ENCODE assay signal across 8 cellular contexts in the genomic region with DNA sequence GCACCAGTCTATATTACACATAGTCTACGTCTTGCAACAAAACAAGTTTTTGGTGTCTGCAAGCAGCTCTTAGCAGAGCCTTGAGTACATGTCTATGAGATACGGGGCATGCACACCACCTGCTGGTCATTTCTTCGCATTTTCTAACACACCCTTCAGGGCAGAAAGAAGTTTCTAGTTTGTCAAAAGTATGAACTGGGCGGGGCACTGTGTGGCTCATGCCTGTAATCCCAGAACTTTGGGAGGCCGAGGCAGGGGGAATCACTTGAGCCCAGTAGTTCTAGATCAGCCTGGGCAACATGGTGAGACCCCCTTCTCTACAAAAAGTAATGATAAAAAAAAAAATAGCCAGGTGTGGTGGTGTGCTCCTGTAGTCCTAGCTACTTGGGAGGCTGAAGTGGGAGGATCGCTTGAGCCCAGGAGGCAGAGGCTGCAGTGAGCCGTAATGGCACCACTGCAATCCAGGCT.
DNase-seq lines count a peak whose midpoint lies in the region; ATAC-seq and TF ChIP-seq lines count a peak whose summit lies in the region.

No MANE protein-coding gene starts in this region.

- peak overlapping the region; percentile 20 for H3K27ac Mint-ChIP-seq in activated CD8-positive, alpha-beta memory T cell treated with anti-CD3 and anti-CD28 coated beads, Interleukin-2, amount 10 ng/mL, durations not matched to agents 7 days and 5 days

- DNase-seq in BJ (ENCODE audit: low read depth): peak; percentile 68
- DNase-seq in NT2/D1 (ENCODE audit: low read depth, low spot score): peak; percentile 16
- peak; percentile 91 for DNase-seq in activated CD8-positive, alpha-beta memory T cell treated with anti-CD3 and anti-CD28 coated beads, Interleukin-2, amount 10 ng/mL, durations not matched to agents 7 days and 5 days
- peak; percentile 94 for DNase-seq in epithelial cell of esophagus (ENCODE audit: low read depth)
- peak; percentile 87 for DNase-seq in mucosa of gallbladder (ENCODE audit: low spot score)
- DNase-seq in stimulated activated CD8-positive, alpha-beta memory T cell treated with anti-CD3 and anti-CD28 coated beads, Interleukin-7, amount 100 ng/mL, for 24 hours (ENCODE audit: low read depth): peak; percentile 45

- peak; percentile 87 for ATAC-seq in GM19023 (IDR thresholded peaks at IDR 0.05; ENCODE audit: unreplicated experiment)
- ATAC-seq in HG03159 (IDR thresholded peaks at IDR 0.05; ENCODE audit: unreplicated experiment): peak; percentile 94
- ATAC-seq in activated CD8-positive, alpha-beta memory T cell treated with anti-CD3 and anti-CD28 coated beads, Interleukin-2, amount 10 ng/mL, durations not matched to agents 7 days and 5 days: peak; percentile 94

- H3K27me3 Mint-ChIP-seq in activated CD8-positive, alpha-beta memory T cell treated with anti-CD3 and anti-CD28 coated beads, Interleukin-2, amount 10 ng/mL, durations not matched to agents 7 days and 5 days: peaks cover 9% of the 10 kb centered on the region

- no peak overlapping the region for H3K4me3 Mint-ChIP-seq in activated CD8-positive, alpha-beta memory T cell treated with anti-CD3 and anti-CD28 coated beads, Interleukin-2, amount 10 ng/mL, durations not matched to agents 7 days and 5 days

- no peaks in the 10 kb centered on the region for H3K9me3 ChIP-seq in NT2/D1 (ENCODE audit: insufficient read depth, low read length)

- H3K36me3 ChIP-seq in BJ (ENCODE audit: control insufficient read depth, insufficient read depth, low read length) (no peaks in the 10 kb centered on the region), NT2/D1 (ENCODE audit: insufficient read depth, insufficient read length, low read length) (no peaks in the 10 kb centered on the region)

- TF ChIP-seq CTCF in BJ (IDR thresholded peaks at IDR 0.05; ENCODE audit: insufficient read depth, low read depth, low read length) (peak; percentile 73), epithelial cell of esophagus (IDR thresholded peaks at IDR 0.05; ENCODE audit: insufficient read depth, low read depth, low read length, missing control alignments) (peak; percentile 76)

- no peak overlapping the region for H3K4me3 ChIP-seq in BJ (ENCODE audit: low read depth, low read length)
- H3K4me3 ChIP-seq in NT2/D1 (ENCODE audit: insufficient read length, low read depth): no peak overlapping the region
- H3K4me3 ChIP-seq in epithelial cell of esophagus (ENCODE audit: low read length): no peak overlapping the region

- H3K9me3 Mint-ChIP-seq in activated CD8-positive, alpha-beta memory T cell treated with anti-CD3 and anti-CD28 coated beads, Interleukin-2, amount 10 ng/mL, durations not matched to agents 7 days and 5 days (ENCODE audit: low read depth): no peaks in the 10 kb centered on the region

- H3K4me1 Mint-ChIP-seq in activated CD8-positive, alpha-beta memory T cell treated with anti-CD3 and anti-CD28 coated beads, Interleukin-2, amount 10 ng/mL, durations not matched to agents 7 days and 5 days: peaks cover 73% of the 10 kb centered on the region

- CTCF ChIA-PET in BJ (lab: Yijun Ruan, JAX): interaction anchor here (0.6 to 10.8 kb wide), 20 partner anchors 11 to 406 kb away, joined by 3 to 178 read pairs (median 4); partner anchors contain the start of gene BHLHE40
- CTCF ChIA-PET in activated CD8-positive, alpha-beta memory T cell treated with anti-CD3 and anti-CD28 coated beads, Interleukin-2, amount 10 ng/mL, durations not matched to agents 7 days and 5 days (lab: Charles Lee): interaction anchor here (0.6 to 11.6 kb wide), 23 partner anchors 15 to 344 kb away, joined by 3 to 190 read pairs (median 4); partner anchors contain the start of gene BHLHE40

- H3K27me3 ChIP-seq in BJ (ENCODE audit: control insufficient read depth, insufficient read depth, low read length): no peaks in the 10 kb centered on the region
- H3K27me3 ChIP-seq in NT2/D1 (ENCODE audit: insufficient read depth, insufficient read length): no peaks in the 10 kb centered on the region

- H3K9ac ChIP-seq in NT2/D1 (ENCODE audit: insufficient read length, low read depth): no peak overlapping the region

- peaks cover 5% of the 10 kb centered on the region for H3K36me3 Mint-ChIP-seq in activated CD8-positive, alpha-beta memory T cell treated with anti-CD3 and anti-CD28 coated beads, Interleukin-2, amount 10 ng/mL, durations not matched to agents 7 days and 5 days

- no peaks in the 10 kb centered on the region for H3K4me1 ChIP-seq in NT2/D1 (ENCODE audit: insufficient read depth, insufficient read length)

- POLR2A ChIA-PET in BJ (lab: Charles Lee): no interaction called here

Comparison
In these comparisons a context has a peak if more than half of its experiments do, and no peak if none do; other contexts are left out.
1. DNase-seq: peak in every context shown above with its lines; median percentile 94 in epithelial cell of esophagus; 91 in activated CD8-positive, alpha-beta memory T cell treated with anti-CD3 and anti-CD28 coated beads, Interleukin-2, amount 10 ng/mL, durations not matched to agents 7 days and 5 days; 87 in mucosa of gallbladder; 68 in BJ; 45 in stimulated activated CD8-positive, alpha-beta memory T cell treated with anti-CD3 and anti-CD28 coated beads, Interleukin-7, amount 100 ng/mL, for 24 hours; 16 in NT2/D1.